ENCODE assay signal across 15 cellular contexts in the genomic region with DNA sequence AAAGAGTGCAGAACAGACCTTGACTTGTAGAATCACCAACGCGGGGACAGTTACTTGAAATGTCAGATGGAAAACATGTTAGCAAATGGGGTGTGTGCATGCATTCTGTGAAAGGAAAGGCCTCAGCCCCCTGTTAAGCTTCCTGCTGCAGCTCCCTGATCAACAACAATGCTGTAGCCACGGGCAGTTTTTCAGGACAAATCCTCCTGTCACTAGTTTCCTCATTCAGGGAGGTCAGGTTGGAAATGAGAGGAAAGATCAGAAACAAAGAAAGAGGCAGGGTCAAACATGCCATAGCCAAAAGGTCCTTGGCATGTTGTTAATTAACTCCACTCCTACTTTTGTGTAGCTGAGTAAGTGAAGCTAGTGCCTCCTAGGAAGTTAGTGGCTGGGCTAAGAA. TPM values are rescaled to one million over a fixed set of nuclear protein-coding genes. Genes with fewer than 3 reads are reported as not detected.
DNase-seq lines count a peak whose midpoint lies in the region; ATAC-seq, FAIRE-seq and TF ChIP-seq lines count a peak whose summit lies in the region.
"Had no signal": no experiment of that assay in that cellular context is flagged by ENCODE, and none has a peak within 500 bp of the region (broad histone marks: within the 10 kb centered on the region; RNA-seq: fewer than 3 reads in every experiment).

No MANE protein-coding gene starts in this region.

- H3K4me1 Mint-ChIP-seq in glutamatergic neuron (ENCODE audit: low read depth, unreplicated experiment) = peaks cover 9% of the 10 kb centered on the region
- peaks cover 20% of the 10 kb centered on the region for H3K4me1 Mint-ChIP-seq in nephron progenitor cell
- no peaks in the 10 kb centered on the region for H3K4me1 Mint-ChIP-seq in T-cell

- FAIRE-seq in HepG2 (lab: Jason Lieb, UNC) = peak; percentile 71

- peak overlapping the region; percentile 64 for H3K27ac Mint-ChIP-seq in glutamatergic neuron (ENCODE audit: unreplicated experiment)
- peak overlapping the region; percentile 60 for H3K27ac Mint-ChIP-seq in nephron progenitor cell
- no peak overlapping the region for H3K27ac Mint-ChIP-seq in T-cell

- no peaks in the 10 kb centered on the region for H4K20me1 ChIP-seq in HepG2 (ENCODE audit: insufficient read depth, low read length)

- intact Hi-C loops in HepG2 (cut with micrococcal nuclease; ENCODE audit: unreplicated experiment) (no loop called here), right lobe of liver (cut with DNase I) (no loop called here), psoas muscle (cut with DNase I) (no loop called here)

- CTCF ChIA-PET in HepG2 (lab: Yijun Ruan, JAX; ENCODE audit: low intra/inter-chr PET ratio, low total read pairs) = interaction anchor here (0.7 kb wide), 1 partner anchor 500 kb away, joined by 3 read pairs; no protein-coding TSS in a partner anchor
- CTCF ChIA-PET in T-cell (lab: Charles Lee) = no interaction called here

- 36% methylated on average over 3 of the region's 3 CpGs for WGBS in HepG2 (ENCODE audit: low lambda C conversion rate)
- 69% methylated on average over 2 of the region's 3 CpGs for WGBS in right lobe of liver (ENCODE audit: insufficient coverage, low coverage, low lambda C conversion rate, missing lambda C conversion rate)
- WGBS in psoas muscle, 3 donors = 21 to 27% (median 27%) methylated on average over 3 of the region's 3 CpGs

- POLR2A ChIA-PET in HepG2 (lab: Yijun Ruan, JAX) (interaction anchor here (0.7 kb wide), 1 partner anchor 12 kb away, joined by 3 read pairs; no protein-coding TSS in a partner anchor), T-cell (lab: Charles Lee) (no interaction called here)

- no peak overlapping the region for H3K4me3 ChIP-seq in HepG2 (replicated peaks in 1 of 3; ENCODE audit: insufficient read depth in 1 of 3, low read depth in 2 of 3, low read length in 3 of 3)
- H3K4me3 ChIP-seq in right lobe of liver = no peak overlapping the region
- H3K4me3 ChIP-seq in psoas muscle = no peak overlapping the region
- H3K4me3 ChIP-seq: SK-N-MC had no signal

- H3K27me3 ChIP-seq in HepG2 (ENCODE audit: control insufficient read depth in 1 of 2, insufficient read depth in 2 of 2, low read length in 2 of 2) (no peaks in the 10 kb centered on the region), right lobe of liver (no peaks in the 10 kb centered on the region), psoas muscle (ENCODE audit: insufficient read depth in 3 of 3, low read length in 2 of 3) (no peaks in the 10 kb centered on the region)

- peaks cover 50% of the 10 kb centered on the region for H3K4me1 ChIP-seq in HepG2 (ENCODE audit: insufficient read depth, low read length)
- peaks cover 0 to 8% (median 0%) of the 10 kb centered on the region in 4 donors for H3K4me1 ChIP-seq in right lobe of liver
- H3K4me1 ChIP-seq in psoas muscle = no peaks in the 10 kb centered on the region

- DNase-seq in HepG2 (ENCODE audit: low spot score) (peak; percentile 30), right lobe of liver (no peak), glutamatergic neuron (no peak), nephron progenitor cell (no peak), psoas muscle (no peak), NCI-H146 (lab: John Stamatoyannopoulos, UW) (no peak), T-cell (no peak), mesenteric fat pad (ENCODE audit: low spot score) (no peak)
- DNase-seq: C1 segment of cervical spinal cord, COR-L47, DMS153, H7, NCI-H748 treated with DMSO at 0.1 percent for 48 hours had no signal

- H3K27me3 Mint-ChIP-seq in glutamatergic neuron (ENCODE audit: unreplicated experiment) (no peaks in the 10 kb centered on the region), nephron progenitor cell (ENCODE audit: low read depth, poor library complexity) (peaks cover 6% of the 10 kb centered on the region), T-cell (peaks cover 20 to 24% of the 10 kb centered on the region in 2 donors)

- H3K4me2 ChIP-seq in HepG2 (ENCODE audit: low read depth, low read length) = peak overlapping the region; percentile 30

- H3K36me3 ChIP-seq in HepG2 (replicated peaks in 1 of 2; ENCODE audit: control insufficient read depth in 1 of 2, insufficient read depth in 2 of 2, low read length in 2 of 2) = no peaks in the 10 kb centered on the region
- no peaks in the 10 kb centered on the region for H3K36me3 ChIP-seq in right lobe of liver
- H3K36me3 ChIP-seq in psoas muscle (ENCODE audit: insufficient read depth in 1 of 2, low read depth in 1 of 2) = no peaks in the 10 kb centered on the region

- no peak for TF ChIP-seq POLR2A in HepG2 (IDR thresholded peaks at IDR 0.05; ENCODE audit: insufficient read depth in 1 of 2, low read depth in 2 of 2, low read length in 2 of 2)
- no peak for TF ChIP-seq POLR2A in right lobe of liver (IDR thresholded peaks at IDR 0.05)

- H3K27ac ChIP-seq in HepG2 (ENCODE audit: extremely low read length, insufficient read depth, low read length) = peak overlapping the region; percentile 19
- no peak overlapping the region for H3K27ac ChIP-seq in right lobe of liver
- H3K27ac ChIP-seq in psoas muscle = no peak overlapping the region
- H3K27ac ChIP-seq: 22Rv1, SK-N-MC had no signal

- H2AFZ ChIP-seq in HepG2 (ENCODE audit: low read length) = peak overlapping the region; percentile 96

- TF ChIP-seq EP300 in HepG2 (IDR thresholded peaks at IDR 0.05; ENCODE audit: low read depth in 2 of 2, low read length in 2 of 2) = no peak
- TF ChIP-seq EP300 in HepG2 (CRISPR knock-in tag; IDR thresholded peaks at IDR 0.05; ENCODE audit: borderline replicate concordance) = no peak

- H3K9me3 Mint-ChIP-seq in glutamatergic neuron (ENCODE audit: unreplicated experiment) (no peaks in the 10 kb centered on the region), nephron progenitor cell (no peaks in the 10 kb centered on the region), T-cell (no peaks in the 10 kb centered on the region)

- TF ChIP-seq CTCF in HepG2 (CRISPR knock-in tag; IDR thresholded peaks at IDR 0.05) (no peak), right lobe of liver (IDR thresholded peaks at IDR 0.05) (no peak), glutamatergic neuron (IDR thresholded peaks at IDR 0.05; ENCODE audit: partially characterized antibody, unreplicated experiment) (no peak), nephron progenitor cell (IDR thresholded peaks at IDR 0.05) (no peak), psoas muscle (IDR thresholded peaks at IDR 0.05) (no peak)

- no peaks in the 10 kb centered on the region for H3K79me2 ChIP-seq in HepG2 (ENCODE audit: insufficient read depth, low read length)

- H3K36me3 Mint-ChIP-seq in glutamatergic neuron (ENCODE audit: unreplicated experiment) (no peaks in the 10 kb centered on the region), nephron progenitor cell (ENCODE audit: low read depth) (no peaks in the 10 kb centered on the region), T-cell (no peaks in the 10 kb centered on the region)

- no peaks in the 10 kb centered on the region for H3K9me3 ChIP-seq in HepG2 (ENCODE audit: low read length)
- H3K9me3 ChIP-seq in right lobe of liver = no peaks in the 10 kb centered on the region
- H3K9me3 ChIP-seq in psoas muscle = no peaks in the 10 kb centered on the region

- H3K9ac ChIP-seq in HepG2 (ENCODE audit: insufficient read depth, low read depth, low read length) = no peak overlapping the region

- in situ Hi-C loops in HepG2 (cut with HindIII; ENCODE audit: extremely low pct_ligation_motif_present, low pct_unique_long_range_greater_than_20kb) = no loop called here

- TF ChIP-seq RAD21 in HepG2 (CRISPR knock-in tag; IDR thresholded peaks at IDR 0.05) = no peak

- no peak overlapping the region for H3K4me3 Mint-ChIP-seq in glutamatergic neuron (ENCODE audit: unreplicated experiment)
- no peak overlapping the region for H3K4me3 Mint-ChIP-seq in nephron progenitor cell
- H3K4me3 Mint-ChIP-seq in T-cell = no peak overlapping the region

- ATAC-seq in HepG2 (peak; percentile 46), right lobe of liver (no peak), psoas muscle (no peak), T-cell (replicated peaks in 1 of 4) (no peak)

- BruUV-seq in HepG2 (replicated peaks; lab: Mats Ljungman, UMichigan) = no TSS peak

TF ChIP-seq in HepG2, 621 proteins besides CTCF, POLR2A, EP300 and RAD21 (continues in another document):
- TF ChIP-seq ZNF292 (CRISPR knock-in tag; IDR thresholded peaks at IDR 0.05; ENCODE audit: borderline replicate concordance, low read depth) (0 out of 2 replicates have a peak, but pooled peaks have one; percentile 14), RARG (CRISPR knock-in tag; IDR thresholded peaks at IDR 0.05; ENCODE audit: low read depth) (no peak)

RNA-seq across cellular contexts. Expression of gene SMIM36, which starts 18.3 kb away (rescaled TPM):
- not detected in 2 replicates for total RNA-seq in HepG2 (2016; rRNA removed; fragmentation: Illumina TruSeq; extraction: Trizol)
- total RNA-seq in HepG2 (2016; cell fraction: cytosol; rRNA removed; fragmentation: Illumina TruSeq; extraction: Trizol; ENCODE audit: low read depth) = not detected in 2 replicates
- not detected in 2 replicates for total RNA-seq in HepG2 (2016; cell fraction: insoluble cytoplasmic fraction; rRNA removed; fragmentation: Illumina TruSeq; extraction: Trizol)
- total RNA-seq in HepG2 (2016; cell fraction: membrane; rRNA removed; fragmentation: Illumina TruSeq; extraction: Trizol) = not detected in 2 replicates
- not detected in 2 replicates for total RNA-seq in HepG2 (2016; cell fraction: nucleus; rRNA removed; fragmentation: Illumina TruSeq; extraction: Trizol)
- not detected in 2 replicates for polyA plus RNA-seq in HepG2 (2011; rRNA removed)
- not detected in 2 replicates for polyA plus RNA-seq in HepG2 (2011; cell fraction: cytosol; rRNA removed)
- not detected in 2 replicates for polyA plus RNA-seq in HepG2 (2011; cell fraction: nucleus; rRNA removed)
- polyA plus RNA-seq in HepG2 (2012) = not detected in 2 replicates
- not detected in 2 replicates for polyA plus RNA-seq in HepG2 (2016; cell fraction: cytosol; fragmentation: Illumina TruSeq; extraction: Trizol; ENCODE audit: low read depth)
- not detected in 2 replicates for polyA plus RNA-seq in HepG2 (2016; cell fraction: insoluble cytoplasmic fraction; fragmentation: Illumina TruSeq; extraction: Trizol; ENCODE audit: low read depth)
- polyA plus RNA-seq in HepG2 (2016; cell fraction: membrane; fragmentation: Illumina TruSeq; extraction: Trizol; ENCODE audit: low read depth) = not detected in 2 replicates
- not detected in 2 replicates for polyA plus RNA-seq in HepG2 (2016; cell fraction: nucleus; fragmentation: Illumina TruSeq; extraction: Trizol; ENCODE audit: insufficient read depth, low read depth)
- polyA minus RNA-seq in HepG2 (2011; rRNA and poly(A)+ RNA removed; ENCODE audit: low replicate concordance) = not detected in 2 replicates
- not detected in 2 replicates for polyA minus RNA-seq in HepG2 (2011; cell fraction: cytosol; rRNA and poly(A)+ RNA removed)
- polyA minus RNA-seq in HepG2 (2011; cell fraction: nucleus; rRNA and poly(A)+ RNA removed) = not detected in 2 replicates
- total RNA-seq in right lobe of liver = not detected
- not detected for total RNA-seq in glutamatergic neuron (ENCODE audit: unreplicated experiment)
- not detected for total RNA-seq in psoas muscle
- not detected for polyA plus RNA-seq in psoas muscle
- not detected for total RNA-seq in T-cell
- not detected for total RNA-seq in mesenteric fat pad
- total RNA-seq: H7 had no signal

Comparison
In these comparisons a context has a peak if more than half of its experiments do, and no peak if none do; other contexts are left out.
1. H3K27ac Mint-ChIP-seq: peak in glutamatergic neuron (single experiment) and nephron progenitor cell (single experiment); none in T-cell (0 of 2).